Comparison of ENCODE assay signal across 8 cellular contexts in genomic region chr10:3902054-3902808, GRCh38.
A peak's percentile ranks its signal among the peaks of the same experiment; 100 is the strongest.
DNase-seq lines count a peak whose midpoint lies in the region; ATAC-seq, FAIRE-seq and TF ChIP-seq lines count a peak whose summit lies in the region.

No MANE protein-coding gene starts in this region.

- peaks cover 31% of the 10 kb centered on the region for H3K4me1 Mint-ChIP-seq in dendritic cell treated with granulocyte-macrophage colony-stimulating factor and Interleukin-4, amounts not matched to agents 40 ng/mL and 50 ng/mL, for 4 days (ENCODE audit: low read depth)

- no peaks in the 10 kb centered on the region for H3K27me3 ChIP-seq in pancreas
- H3K27me3 ChIP-seq in colonic mucosa: no peaks in the 10 kb centered on the region

- peak overlapping the region; percentile 55 for H3K27ac Mint-ChIP-seq in dendritic cell treated with granulocyte-macrophage colony-stimulating factor and Interleukin-4, amounts not matched to agents 40 ng/mL and 50 ng/mL, for 4 days

- H3K9me3 Mint-ChIP-seq in dendritic cell treated with granulocyte-macrophage colony-stimulating factor and Interleukin-4, amounts not matched to agents 40 ng/mL and 50 ng/mL, for 4 days: no peaks in the 10 kb centered on the region

- ATAC-seq in GM18502 (IDR thresholded peaks at IDR 0.05; ENCODE audit: poor library complexity, unreplicated experiment) (peak; percentile 88), GM21737 (IDR thresholded peaks at IDR 0.05; ENCODE audit: unreplicated experiment) (peak; percentile 88), pancreas (peak in 3 of 4 donors; percentile 51 to 75 (median 69))

- no peak overlapping the region for H3K4me3 ChIP-seq in pancreas
- H3K4me3 ChIP-seq in colonic mucosa: no peak overlapping the region

- H3K36me3 ChIP-seq in pancreas (no peaks in the 10 kb centered on the region), colonic mucosa (no peaks in the 10 kb centered on the region)

- no peaks in the 10 kb centered on the region for H3K27me3 Mint-ChIP-seq in dendritic cell treated with granulocyte-macrophage colony-stimulating factor and Interleukin-4, amounts not matched to agents 40 ng/mL and 50 ng/mL, for 4 days

- no peaks in the 10 kb centered on the region for H3K4me1 ChIP-seq in pancreas
- no peaks in the 10 kb centered on the region for H3K4me1 ChIP-seq in colonic mucosa

- intact Hi-C loops in dendritic cell treated with granulocyte-macrophage colony-stimulating factor and Interleukin-4, amounts not matched to agents 40 ng/mL and 50 ng/mL, for 4 days (cut with micrococcal nuclease): no loop called here
- intact Hi-C loops in pancreas (cut with DNase I): no loop called here
- intact Hi-C loops in colonic mucosa (cut with DNase I): no loop called here

- H3K36me3 Mint-ChIP-seq in dendritic cell treated with granulocyte-macrophage colony-stimulating factor and Interleukin-4, amounts not matched to agents 40 ng/mL and 50 ng/mL, for 4 days (ENCODE audit: low read depth): no peaks in the 10 kb centered on the region

- H3K9ac ChIP-seq in colonic mucosa (ENCODE audit: low read depth in 2 of 2, low read length in 2 of 2): no peak overlapping the region

- no peak overlapping the region for H3K4me3 Mint-ChIP-seq in dendritic cell treated with granulocyte-macrophage colony-stimulating factor and Interleukin-4, amounts not matched to agents 40 ng/mL and 50 ng/mL, for 4 days

- DNase-seq in NCI-H460 (ENCODE audit: extremely low read depth, low read depth) (peak; percentile 25), pancreas (no peak), colonic mucosa (no peak), NCI-H2081 treated with DMSO at 0.1 percent for 48 hours (lab: John Stamatoyannopoulos, UW) (no peak), OCI-M2 (lab: John Stamatoyannopoulos, UW; ENCODE audit: unreplicated experiment) (no peak)

- H3K27ac ChIP-seq in pancreas: peak overlapping the region in 2 of 4 donors; percentile 76 to 77
- no peak overlapping the region for H3K27ac ChIP-seq in colonic mucosa

- WGBS in pancreas, 2 donors: 43 to 44% methylated on average over 8 of the region's 8 CpGs

- TF ChIP-seq CTCF in pancreas (IDR thresholded peaks at IDR 0.05) (no peak), colonic mucosa (IDR thresholded peaks at IDR 0.05) (no peak)

- FAIRE-seq in pancreas (lab: Jason Lieb, UNC): no peak

- H3K9me3 ChIP-seq in pancreas (no peaks in the 10 kb centered on the region), colonic mucosa (no peaks in the 10 kb centered on the region)
